Comparison of ENCODE assay signal across 8 cellular contexts in the genomic region with DNA sequence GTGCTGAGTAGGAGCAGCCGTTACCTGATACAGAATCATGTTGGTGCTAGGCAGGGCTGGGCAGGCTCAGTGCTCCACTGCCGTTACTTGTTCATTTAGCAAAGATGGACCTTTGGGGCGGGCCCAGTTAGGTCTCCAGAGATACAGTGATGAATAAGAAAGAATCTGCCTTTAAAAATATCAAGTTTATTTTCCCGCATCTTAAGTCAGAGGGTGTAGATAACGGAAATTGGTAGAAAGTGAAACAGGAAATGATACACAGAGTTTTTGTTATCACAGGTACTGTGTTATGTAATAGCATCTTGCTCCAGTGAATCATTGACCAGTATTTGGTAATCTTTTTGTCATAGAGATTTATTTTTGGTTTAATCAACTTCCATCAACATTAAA. TPM values are rescaled to one million over a fixed set of nuclear protein-coding genes. Genes with fewer than 3 reads are reported as not detected.
DNase-seq lines count a peak whose midpoint lies in the region; ATAC-seq and TF ChIP-seq lines count a peak whose summit lies in the region.

No MANE protein-coding gene starts in this region.

- no peak for TF ChIP-seq POLR2A in gastrocnemius medialis (IDR thresholded peaks at IDR 0.05)

- DNase-seq in activated CD4-positive, alpha-beta memory T cell treated with anti-CD3 and anti-CD28 coated beads, Interleukin-2, amount 10 ng/mL, durations not matched to agents 7 days and 5 days, result no peak
- DNase-seq in gastrocnemius medialis (no peak), T1000 (lab: John Stamatoyannopoulos, UW) (no peak), PC-3 (no peak), GOT3 (lab: John Stamatoyannopoulos, UW) (no peak), GDM1 (lab: John Stamatoyannopoulos, UW) (no peak)

- no peaks in the 10 kb centered on the region for H3K9me3 Mint-ChIP-seq in activated CD4-positive, alpha-beta memory T cell treated with anti-CD3 and anti-CD28 coated beads, Interleukin-2, amount 10 ng/mL, durations not matched to agents 7 days and 5 days

- ATAC-seq in GM19025 (IDR thresholded peaks at IDR 0.05; ENCODE audit: low read depth, unreplicated experiment), result peak; percentile 27
- peak; percentile 34 for ATAC-seq in HG03135 (IDR thresholded peaks at IDR 0.05; ENCODE audit: unreplicated experiment)
- no peak for ATAC-seq in gastrocnemius medialis
- ATAC-seq in PC-3, result no peak

- no peak overlapping the region for H3K9ac ChIP-seq in PC-3 (ENCODE audit: low read length)

- H2AFZ ChIP-seq in PC-3 (ENCODE audit: low read length), result no peak overlapping the region

- H3K4me1 ChIP-seq in gastrocnemius medialis (peaks cover 48 to 56% of the 10 kb centered on the region in 2 donors), PC-3 (ENCODE audit: insufficient read depth, low read length) (peaks cover 9% of the 10 kb centered on the region; the same call in 1 of the 2 replicates)

- H3K4me2 ChIP-seq in PC-3 (ENCODE audit: low read length), result no peak overlapping the region

- CTCF ChIA-PET in activated CD4-positive, alpha-beta memory T cell treated with anti-CD3 and anti-CD28 coated beads, Interleukin-2, amount 10 ng/mL, durations not matched to agents 7 days and 5 days (lab: Charles Lee), result interaction anchor here (0.5 kb wide), 1 partner anchor 22 kb away, joined by 4 read pairs; no protein-coding TSS in a partner anchor
- CTCF ChIA-PET in PC-3 (lab: Charles Lee), result no interaction called here

- POLR2A ChIA-PET in activated CD4-positive, alpha-beta memory T cell treated with anti-CD3 and anti-CD28 coated beads, Interleukin-2, amount 10 ng/mL, durations not matched to agents 7 days and 5 days (lab: Charles Lee), result interaction anchor here (3.0 to 6.6 kb wide), 3 partner anchors 27 to 58 kb away, joined by 11 to 60 read pairs (median 25); no protein-coding TSS in a partner anchor
- POLR2A ChIA-PET in PC-3 (lab: Charles Lee; ENCODE audit: unreplicated experiment), result no interaction called here

- H3K27me3 ChIP-seq in gastrocnemius medialis (no peaks in the 10 kb centered on the region), PC-3 (ENCODE audit: low read length) (no peaks in the 10 kb centered on the region)

- H3K36me3 ChIP-seq in gastrocnemius medialis (peaks cover 0 to 6% of the 10 kb centered on the region in 2 donors), PC-3 (ENCODE audit: low read depth, low read length) (no peaks in the 10 kb centered on the region; the same call in 1 of the 2 replicates)

- no peaks in the 10 kb centered on the region for H3K9me2 ChIP-seq in PC-3 (replicated peaks; ENCODE audit: low read length)

- H3K4me1 Mint-ChIP-seq in activated CD4-positive, alpha-beta memory T cell treated with anti-CD3 and anti-CD28 coated beads, Interleukin-2, amount 10 ng/mL, durations not matched to agents 7 days and 5 days, result peaks cover 62% of the 10 kb centered on the region

- H3K27ac ChIP-seq in gastrocnemius medialis, result peak overlapping the region; percentile 88 to 98 (median 92)
- H3K27ac ChIP-seq in PC-3 (ENCODE audit: low read length), result no peak overlapping the region

- H3K9me3 ChIP-seq in gastrocnemius medialis, result no peaks in the 10 kb centered on the region
- H3K9me3 ChIP-seq in PC-3 (ENCODE audit: low read length), result no peaks in the 10 kb centered on the region

- no peak overlapping the region for H3K4me3 ChIP-seq in gastrocnemius medialis
- no peak overlapping the region for H3K4me3 ChIP-seq in PC-3 (ENCODE audit: low read length)

- in situ Hi-C loops in gastrocnemius medialis (cut with MboI; ENCODE audit: low sequenced_read_pairs in 4 of 4), result no loop called here

- intact Hi-C loops in gastrocnemius medialis (cut with DNase I; ENCODE audit: low total_unique reads) (no loop called here), PC-3 (cut with micrococcal nuclease) (no loop called here)

- peaks cover 53% of the 10 kb centered on the region for H3K36me3 Mint-ChIP-seq in activated CD4-positive, alpha-beta memory T cell treated with anti-CD3 and anti-CD28 coated beads, Interleukin-2, amount 10 ng/mL, durations not matched to agents 7 days and 5 days (ENCODE audit: low read depth)

- H4K20me1 ChIP-seq in PC-3 (ENCODE audit: low read length), result no peaks in the 10 kb centered on the region

- H3K27ac Mint-ChIP-seq in activated CD4-positive, alpha-beta memory T cell treated with anti-CD3 and anti-CD28 coated beads, Interleukin-2, amount 10 ng/mL, durations not matched to agents 7 days and 5 days, result peak overlapping the region; percentile 81

- H3F3A ChIP-seq in PC-3 (ENCODE audit: low read length, unreplicated experiment), result no peaks in the 10 kb centered on the region

- H3K27me3 Mint-ChIP-seq in activated CD4-positive, alpha-beta memory T cell treated with anti-CD3 and anti-CD28 coated beads, Interleukin-2, amount 10 ng/mL, durations not matched to agents 7 days and 5 days, result no peaks in the 10 kb centered on the region

- H3K79me2 ChIP-seq in PC-3 (ENCODE audit: low read length), result peaks cover 57% of the 10 kb centered on the region

- H3K4me3 Mint-ChIP-seq in activated CD4-positive, alpha-beta memory T cell treated with anti-CD3 and anti-CD28 coated beads, Interleukin-2, amount 10 ng/mL, durations not matched to agents 7 days and 5 days, result peak overlapping the region; percentile 35

- no peak for TF ChIP-seq CTCF in gastrocnemius medialis (IDR thresholded peaks at IDR 0.05 in 4 of 5, conservative IDR thresholded peaks at IDR 0.05 in 1 of 5)
- no peak for TF ChIP-seq CTCF in PC-3 (conservative IDR thresholded peaks at IDR 0.05; ENCODE audit: low read depth, low read length)

- BruUV-seq in PC-3 (replicated peaks; lab: Mats Ljungman, UMichigan), result no TSS peak

RNA-seq across cellular contexts. Expression of a gene that starts 5.5 kb away (rescaled TPM):
- total RNA-seq in activated CD4-positive, alpha-beta memory T cell treated with anti-CD3 and anti-CD28 coated beads, Interleukin-2, amount 10 ng/mL, durations not matched to agents 7 days and 5 days, result 10 to 100 TPM; 25.2 to 26.3 TPM
- total RNA-seq in gastrocnemius medialis (10 to 100 TPM in 1 of 4 donors, 1 to 10 TPM in 3; 4.6 to 21.4 (median 9.5) TPM), PC-3 (2014; rRNA removed) (7.7 and 10.3 TPM in 2 replicates)

Comparison
In these comparisons a context has a peak if more than half of its experiments do, and no peak if none do; other contexts are left out.
1. ATAC-seq: peak in GM19025 (single experiment) and HG03135 (single experiment); none in gastrocnemius medialis (0 of 2) and PC-3 (single experiment).